In genomic region chr13:99199541-99200432, GRCh38 we compare ENCODE assay signal across 3 cellular contexts.
TF ChIP-seq lines count a peak whose summit lies in the region.

No MANE protein-coding gene starts in this region.

TF ChIP-seq in IMR-90, 13 proteins besides CTCF, POLR2A, EP300 and RAD21:
- no peak for TF ChIP-seq NFE2L2 (IDR thresholded peaks at IDR 0.05; ENCODE audit: low read depth, low read length)
- TF ChIP-seq CEBPB (IDR thresholded peaks at IDR 0.05; ENCODE audit: low read depth, low read length) = peak; percentile 54

TF ChIP-seq in K562, 482 proteins besides CTCF, POLR2A, EP300 and RAD21 (continues in another document):
- TF ChIP-seq ZNF644 (tag; IDR thresholded peaks at IDR 0.05; ENCODE audit: low read depth) (0 out of 2 replicates have a peak, but pooled peaks have one; percentile 10), ELF1 (tag; IDR thresholded peaks at IDR 0.05) (peak; percentile 78; the same call in 1 of the 2 replicates), CEBPG (CRISPR knock-in tag; IDR thresholded peaks at IDR 0.05) (0 out of 2 replicates have a peak, but pooled peaks have one; percentile 17), CEBPG (tag; conservative IDR thresholded peaks at IDR 0.05 in 1 of 2, IDR thresholded peaks at IDR 0.05 in 1 of 2) (peak; percentile 54 to 70), SNIP1 (IDR thresholded peaks at IDR 0.05; ENCODE audit: low read depth) (peak; percentile 89), ZNF165 (CRISPR knock-in tag; IDR thresholded peaks at IDR 0.05; ENCODE audit: borderline replicate concordance) (no peak), ZNF592 (IDR thresholded peaks at IDR 0.05) (0 out of 2 replicates have a peak, but pooled peaks have one; percentile 39), NRF1 (conservative IDR thresholded peaks at IDR 0.05 in 1 of 2, IDR thresholded peaks at IDR 0.05 in 1 of 2) (no peak), BCL6 (CRISPR knock-in tag; IDR thresholded peaks at IDR 0.05) (no peak), YBX1 (IDR thresholded peaks at IDR 0.05) (no peak), ATF1 (CRISPR knock-in tag; IDR thresholded peaks at IDR 0.05) (no peak), ATF1 (tag; IDR thresholded peaks at IDR 0.05) (no peak), KAT7 (CRISPR knock-in tag; IDR thresholded peaks at IDR 0.05; ENCODE audit: borderline replicate concordance) (peak; percentile 92; the same call in 1 of the 2 replicates), PTRF (tag; IDR thresholded peaks at IDR 0.05) (no peak), ZNF398 (CRISPR knock-in tag; IDR thresholded peaks at IDR 0.05) (no peak), DMBX1 (CRISPR knock-in tag; IDR thresholded peaks at IDR 0.05; ENCODE audit: borderline replicate concordance) (0 out of 2 replicates have a peak, but pooled peaks have one; percentile 25), NFATC3 (IDR thresholded peaks at IDR 0.05) (peak; percentile 97), THRB (CRISPR knock-in tag; conservative IDR thresholded peaks at IDR 0.05) (0 out of 2 replicates have a peak, but pooled peaks have one; percentile 13), PCBP1 (IDR thresholded peaks at IDR 0.05; ENCODE audit: low read depth, low read length, poor library complexity, severe bottlenecking) (peak; percentile 46)

TF ChIP-seq in HepG2, 621 proteins besides CTCF, POLR2A, EP300 and RAD21:
- TF ChIP-seq SNAPC4 (CRISPR knock-in tag; IDR thresholded peaks at IDR 0.05) = 0 out of 2 replicates have a peak, but pooled peaks have one; percentile 3
- TF ChIP-seq ZNF124 (CRISPR knock-in tag; IDR thresholded peaks at IDR 0.05) = no peak
- 0 out of 2 replicates have a peak, but pooled peaks have one; percentile 48 for TF ChIP-seq NFE2L1 (CRISPR knock-in tag; IDR thresholded peaks at IDR 0.05; ENCODE audit: borderline replicate concordance)
- no peak for TF ChIP-seq ZNF138 (CRISPR knock-in tag; IDR thresholded peaks at IDR 0.05; ENCODE audit: low read depth)
- TF ChIP-seq NCOA1 (CRISPR knock-in tag; IDR thresholded peaks at IDR 0.05) = peak; percentile 33; the same call in 1 of the 2 replicates
- no peak for TF ChIP-seq IKZF5 (CRISPR knock-in tag; IDR thresholded peaks at IDR 0.05)
- TF ChIP-seq NFE2 (CRISPR knock-in tag; IDR thresholded peaks at IDR 0.05) = no peak
- TF ChIP-seq KLF6 (CRISPR knock-in tag; IDR thresholded peaks at IDR 0.05) = no peak
- TF ChIP-seq ATRX (CRISPR knock-in tag; IDR thresholded peaks at IDR 0.05; ENCODE audit: borderline replicate concordance) = no peak
- no peak for TF ChIP-seq KLF16 (CRISPR knock-in tag; IDR thresholded peaks at IDR 0.05)
- TF ChIP-seq MLX (CRISPR knock-in tag; IDR thresholded peaks at IDR 0.05) = no peak
- 0 out of 2 replicates have a peak, but pooled peaks have one; percentile 5 for TF ChIP-seq ZNF790 (CRISPR knock-in tag; IDR thresholded peaks at IDR 0.05; ENCODE audit: borderline replicate concordance)
- no peak for TF ChIP-seq ARID5B (CRISPR knock-in tag; IDR thresholded peaks at IDR 0.05)
- TF ChIP-seq ZNF225 (CRISPR knock-in tag; IDR thresholded peaks at IDR 0.05) = 0 out of 2 replicates have a peak, but pooled peaks have one; percentile 34
- TF ChIP-seq PRMT3 (CRISPR knock-in tag; IDR thresholded peaks at IDR 0.05; ENCODE audit: borderline replicate concordance, low read depth) = no peak
- no peak for TF ChIP-seq SP140L (CRISPR knock-in tag; IDR thresholded peaks at IDR 0.05; ENCODE audit: borderline replicate concordance)
- TF ChIP-seq CSRNP1 (CRISPR knock-in tag; IDR thresholded peaks at IDR 0.05) = no peak
- TF ChIP-seq MTF1 (CRISPR knock-in tag; IDR thresholded peaks at IDR 0.05) = no peak
- TF ChIP-seq ZNF510 (CRISPR knock-in tag; IDR thresholded peaks at IDR 0.05; ENCODE audit: low read depth) = peak; percentile 50; the same call in 1 of the 2 replicates
- 0 out of 2 replicates have a peak, but pooled peaks have one; percentile 1 for TF ChIP-seq ZNF713 (CRISPR knock-in tag; IDR thresholded peaks at IDR 0.05)
- peak; percentile 40; the same call in 1 of the 2 replicates for TF ChIP-seq CEBPB (IDR thresholded peaks at IDR 0.05; ENCODE audit: borderline replicate concordance, low read depth, low read length)
- TF ChIP-seq ZNF160 (CRISPR knock-in tag; IDR thresholded peaks at IDR 0.05) = 0 out of 2 replicates have a peak, but pooled peaks have one; percentile 4
